16 cellular contexts compared by ENCODE assay signal in genomic region chr15:32134777-32135307, GRCh38.
A peak's percentile ranks its signal among the peaks of the same experiment; 100 is the strongest.
DNase-seq lines count a peak whose midpoint lies in the region; ATAC-seq and TF ChIP-seq lines count a peak whose summit lies in the region.
"Had no signal": no experiment of that assay in that cellular context is flagged by ENCODE, and none has a peak within 500 bp of the region (broad histone marks: within the 10 kb centered on the region; RNA-seq: fewer than 3 reads in every experiment).

No MANE protein-coding gene starts in this region.

- H3K27ac ChIP-seq in neuronal stem cell (replicated peaks; ENCODE audit: low read length) (no peak overlapping the region), gastroesophageal sphincter (no peak overlapping the region)

- H2BK5ac ChIP-seq in neuronal stem cell (ENCODE audit: low read length), result no peak overlapping the region

- no peak overlapping the region for H2BK12ac ChIP-seq in neuronal stem cell (ENCODE audit: low read length)

- H3K23ac ChIP-seq in neuronal stem cell (ENCODE audit: low read depth, low read length, poor library complexity), result no peak overlapping the region

- no peak for TF ChIP-seq POLR2A in gastroesophageal sphincter (IDR thresholded peaks at IDR 0.05)

- H3K36me3 ChIP-seq in neuronal stem cell (replicated peaks in 1 of 2; ENCODE audit: control insufficient read depth in 2 of 2, insufficient read depth in 2 of 2, low read length in 2 of 2) (no peaks in the 10 kb centered on the region), gastroesophageal sphincter (no peaks in the 10 kb centered on the region)
- H3K36me3 ChIP-seq: BE2C had no signal

- no peak overlapping the region for H4K8ac ChIP-seq in neuronal stem cell (ENCODE audit: low read depth, low read length)

- DNase-seq in NCI-H526 treated with DMSO at 0.1 percent for 48 hours (lab: John Stamatoyannopoulos, UW) (peak; percentile 39), SK-N-DZ (ENCODE audit: low spot score) (peak; percentile 24), neuronal stem cell (ENCODE audit: low spot score) (no peak)
- DNase-seq: ACHN; BE2C; C1 segment of cervical spinal cord; CD4-positive, CD25-positive, alpha-beta regulatory T cell; CD8-positive, alpha-beta memory T cell; COR-L47; DMS153; DMS79; GDM1; H9 had no signal

- H3K4me1 ChIP-seq in neuronal stem cell (ENCODE audit: control insufficient read depth in 2 of 2, insufficient read depth in 1 of 2, low read depth in 1 of 2, low read length in 2 of 2) (no peaks in the 10 kb centered on the region), gastroesophageal sphincter (no peaks in the 10 kb centered on the region)

- H3K4me2 ChIP-seq in neuronal stem cell (ENCODE audit: insufficient read depth, low read length, poor library complexity, severe bottlenecking), result no peak overlapping the region

- H2BK15ac ChIP-seq in neuronal stem cell (ENCODE audit: low read length), result no peak overlapping the region

- ATAC-seq in HG02938 (IDR thresholded peaks at IDR 0.05; ENCODE audit: unreplicated experiment) (no peak), gastroesophageal sphincter (no peak), HG02970 (IDR thresholded peaks at IDR 0.05; ENCODE audit: low FRiP score, unreplicated experiment) (no peak)

- H3K14ac ChIP-seq in neuronal stem cell (ENCODE audit: low read length), result peak overlapping the region; percentile 38

- H3K27me3 ChIP-seq in neuronal stem cell (ENCODE audit: control insufficient read depth in 3 of 3, insufficient read depth in 3 of 3, low read depth in 1 of 3, low read length in 3 of 3), result peaks cover 0 to 1% (median 0%) of the 10 kb centered on the region in 3 experiments
- peaks cover 16% of the 10 kb centered on the region for H3K27me3 ChIP-seq in gastroesophageal sphincter
- H3K27me3 ChIP-seq: BE2C had no signal

- H2AFZ ChIP-seq in neuronal stem cell (ENCODE audit: low read length), result no peak overlapping the region

- no peaks in the 10 kb centered on the region for H3K79me1 ChIP-seq in neuronal stem cell (ENCODE audit: low read depth, low read length)

- TF ChIP-seq EP300 in gastroesophageal sphincter (IDR thresholded peaks at IDR 0.05), result no peak

- no peak overlapping the region for H4K91ac ChIP-seq in neuronal stem cell (ENCODE audit: low read depth, low read length, poor library complexity)

- no peak overlapping the region for H2AK5ac ChIP-seq in neuronal stem cell (ENCODE audit: low read depth, low read length)

- TF ChIP-seq CTCF in gastroesophageal sphincter (IDR thresholded peaks at IDR 0.05), result no peak

- no peak overlapping the region for H3K18ac ChIP-seq in neuronal stem cell (ENCODE audit: low read length)

- H3K4me3 ChIP-seq in neuronal stem cell (ENCODE audit: low read length in 2 of 2) (no peak overlapping the region), gastroesophageal sphincter (no peak overlapping the region)

- H3K9me3 ChIP-seq in neuronal stem cell (replicated peaks in 1 of 2; ENCODE audit: control insufficient read depth in 2 of 2, insufficient read depth in 1 of 2, low read depth in 1 of 2, low read length in 2 of 2) (no peaks in the 10 kb centered on the region), gastroesophageal sphincter (no peaks in the 10 kb centered on the region)
- H3K9me3 ChIP-seq: BE2C had no signal

- H3K4ac ChIP-seq in neuronal stem cell (ENCODE audit: low read length), result no peak overlapping the region

- WGBS in neuronal stem cell (ENCODE audit: extremely low coverage in 2 of 2, insufficient read length in 2 of 2, insufficient replicate concordance in 1 of 2), 2 donors, result no CpG with 5 or more reads among the region's 5 CpGs
- 40 to 44% methylated on average over 4 to 5 of the region's 5 CpGs for WGBS in gastroesophageal sphincter (ENCODE audit: low coverage in 1 of 2), 2 donors

- no peak overlapping the region for H3K9ac ChIP-seq in neuronal stem cell (ENCODE audit: low read depth, low read length, poor library complexity)

- H2BK120ac ChIP-seq in neuronal stem cell (ENCODE audit: low read depth, low read length), result no peak overlapping the region
